In the genomic region with DNA sequence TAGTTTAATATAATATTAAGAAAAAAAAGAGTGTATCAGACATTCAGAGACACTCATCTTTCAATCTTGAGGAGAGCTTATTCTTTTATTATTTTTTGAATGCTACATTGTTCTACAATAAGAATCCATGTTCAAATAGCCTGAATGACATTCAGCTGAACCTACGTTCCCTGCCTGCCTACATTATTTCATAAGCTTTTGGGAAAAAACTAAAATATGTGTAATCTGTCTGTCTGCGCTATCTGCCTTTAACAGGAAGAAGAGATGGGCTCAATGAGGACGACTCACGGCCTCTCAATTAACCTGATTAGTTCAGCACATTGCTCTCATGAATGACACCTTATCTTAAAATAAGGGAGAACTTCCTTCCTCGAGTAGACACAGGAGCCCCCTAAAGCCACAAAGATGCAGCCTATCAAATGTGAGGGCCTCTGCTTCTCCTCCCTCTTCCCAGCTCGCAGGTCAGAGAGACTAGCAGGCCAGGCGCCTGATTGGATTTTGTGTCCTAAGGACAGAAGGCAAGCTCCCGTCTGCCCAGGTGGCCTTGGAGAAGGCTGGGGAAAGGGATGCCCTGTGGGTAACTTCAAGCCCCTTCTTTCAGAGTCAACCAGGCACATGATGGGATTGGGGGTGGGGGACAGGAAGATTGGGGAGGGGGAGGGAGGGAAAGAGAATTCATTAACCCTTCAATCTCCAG, we compare ENCODE assay signal across 10 cellular contexts. TPM values are rescaled to one million over a fixed set of nuclear protein-coding genes. Genes with fewer than 3 reads are reported as not detected.
A peak's percentile ranks its signal among the peaks of the same experiment; 100 is the strongest.
DNase-seq lines count a peak whose midpoint lies in the region; ATAC-seq and TF ChIP-seq lines count a peak whose summit lies in the region.
"Had no signal": no experiment of that assay in that cellular context is flagged by ENCODE, and none has a peak within 500 bp of the region (broad histone marks: within the 10 kb centered on the region; RNA-seq: fewer than 3 reads in every experiment).

No MANE protein-coding gene starts in this region.

- H3K27me3 ChIP-seq in Karpas-422 (ENCODE audit: low read length) (no peaks in the 10 kb centered on the region), dorsolateral prefrontal cortex (peaks cover 0 to 82% (median 42%) of the 10 kb centered on the region in 45 donors), mesendoderm (ENCODE audit: insufficient read depth, low read length, poor library complexity) (peaks cover 6% of the 10 kb centered on the region), thyroid gland (no peaks in the 10 kb centered on the region)

- no peak for TF ChIP-seq CTCF in dorsolateral prefrontal cortex (IDR thresholded peaks at IDR 0.05 in 54 of 56, conservative IDR thresholded peaks at IDR 0.05 in 2 of 56; ENCODE audit: low read depth in 1 of 56, partially characterized antibody in 56 of 56)
- TF ChIP-seq CTCF in thyroid gland (IDR thresholded peaks at IDR 0.05) = no peak
- no peak for TF ChIP-seq CTCF in CD14-positive monocyte (IDR thresholded peaks at IDR 0.05)

- H3K18ac ChIP-seq in mesendoderm (ENCODE audit: low read length) = no peak overlapping the region

- no peaks in the 10 kb centered on the region for H3K36me3 Mint-ChIP-seq in activated CD4-positive, alpha-beta T cell treated with anti-CD3 and anti-CD28 coated beads for 36 hours (ENCODE audit: low read depth)
- no peaks in the 10 kb centered on the region for H3K36me3 Mint-ChIP-seq in CD14-positive monocyte

- no peak overlapping the region for H3K23ac ChIP-seq in mesendoderm (ENCODE audit: low read length)

- no peaks in the 10 kb centered on the region for H3K9me2 ChIP-seq in Karpas-422 (replicated peaks; ENCODE audit: insufficient read depth, low read length)

- no peak overlapping the region for H2BK120ac ChIP-seq in mesendoderm (ENCODE audit: low read depth, low read length)

- no peak overlapping the region for H3K4ac ChIP-seq in mesendoderm (ENCODE audit: low read depth, low read length)

- H3K4me3 Mint-ChIP-seq in activated CD4-positive, alpha-beta T cell treated with anti-CD3 and anti-CD28 coated beads for 36 hours = no peak overlapping the region
- peak overlapping the region in 1 of 2 donors; percentile 53 for H3K4me3 Mint-ChIP-seq in CD14-positive monocyte

- H3K27ac ChIP-seq in Karpas-422 (ENCODE audit: low read length) = peak overlapping the region; percentile 98
- H3K27ac ChIP-seq in dorsolateral prefrontal cortex = peak overlapping the region in 11 of 59 donors; percentile 3 to 63 (median 21)
- H3K27ac ChIP-seq in mesendoderm (ENCODE audit: low read depth, low read length) = no peak overlapping the region
- H3K27ac ChIP-seq in thyroid gland = peak overlapping the region; percentile 10 to 37 (median 33)

- no peak for TF ChIP-seq POLR2A in thyroid gland (IDR thresholded peaks at IDR 0.05)

- WGBS in mesendoderm (ENCODE audit: extremely low coverage, insufficient coverage, low lambda C conversion rate) = no CpG with 5 or more reads among the region's 8 CpGs
- 57 to 61% methylated on average over 8 of the region's 8 CpGs for WGBS in thyroid gland, 2 donors

- peaks cover 27% of the 10 kb centered on the region for H3K27me3 Mint-ChIP-seq in activated CD4-positive, alpha-beta T cell treated with anti-CD3 and anti-CD28 coated beads for 36 hours
- H3K27me3 Mint-ChIP-seq in CD14-positive monocyte (ENCODE audit: low read depth in 3 of 3) = peaks cover 8 to 14% (median 12%) of the 10 kb centered on the region in 3 donors

- H2AK5ac ChIP-seq in mesendoderm (ENCODE audit: low read length) = no peak overlapping the region

- H3K36me3 ChIP-seq in Karpas-422 (ENCODE audit: insufficient read depth, low read length) = peaks cover 35% of the 10 kb centered on the region; the same call in 1 of the 2 replicates
- H3K36me3 ChIP-seq in mesendoderm (ENCODE audit: control insufficient read depth, insufficient read depth, low read length) = no peaks in the 10 kb centered on the region
- no peaks in the 10 kb centered on the region for H3K36me3 ChIP-seq in thyroid gland

- POLR2A ChIA-PET in activated CD4-positive, alpha-beta T cell treated with anti-CD3 and anti-CD28 coated beads for 36 hours (lab: Charles Lee) = no interaction called here

- no peak overlapping the region for H3K27ac Mint-ChIP-seq in activated CD4-positive, alpha-beta T cell treated with anti-CD3 and anti-CD28 coated beads for 36 hours
- H3K27ac Mint-ChIP-seq in CD14-positive monocyte = no peak overlapping the region

- no peaks in the 10 kb centered on the region for H3K9me3 ChIP-seq in Karpas-422 (ENCODE audit: low read length)
- H3K9me3 ChIP-seq in thyroid gland = no peaks in the 10 kb centered on the region

- intact Hi-C loops in dorsolateral prefrontal cortex (cut with DNase I) (no loop called here), thyroid gland (cut with DNase I) (no loop called here), CD14-positive monocyte (cut with micrococcal nuclease) (no loop called here)
- intact Hi-C loops in activated CD4-positive, alpha-beta T cell treated with anti-CD3 and anti-CD28 coated beads for 36 hours (cut with DNase I, micrococcal nuclease) = no loop called here

- H2BK5ac ChIP-seq in mesendoderm (ENCODE audit: low read length) = no peak overlapping the region

- no peaks in the 10 kb centered on the region for H3K9me3 Mint-ChIP-seq in activated CD4-positive, alpha-beta T cell treated with anti-CD3 and anti-CD28 coated beads for 36 hours (ENCODE audit: low read depth)
- no peaks in the 10 kb centered on the region for H3K9me3 Mint-ChIP-seq in CD14-positive monocyte

- H2BK15ac ChIP-seq in mesendoderm (replicated peaks; ENCODE audit: low read depth) = no peak overlapping the region

- peaks cover 5% of the 10 kb centered on the region for H3K4me1 Mint-ChIP-seq in activated CD4-positive, alpha-beta T cell treated with anti-CD3 and anti-CD28 coated beads for 36 hours
- H3K4me1 Mint-ChIP-seq in CD14-positive monocyte = peaks cover 1% of the 10 kb centered on the region

- H3K4me2 ChIP-seq in Karpas-422 (ENCODE audit: low read depth, low read length, poor library complexity, severe bottlenecking) = peak overlapping the region; percentile 25
- no peak overlapping the region for H3K4me2 ChIP-seq in mesendoderm (ENCODE audit: low read length)

- no peak overlapping the region for H3K9ac ChIP-seq in Karpas-422 (ENCODE audit: low read length)
- H3K9ac ChIP-seq in mesendoderm (ENCODE audit: low read length) = no peak overlapping the region

- no peak overlapping the region for H4K5ac ChIP-seq in mesendoderm (ENCODE audit: low read length)

- H4K8ac ChIP-seq in mesendoderm (ENCODE audit: low read depth, low read length) = no peak overlapping the region

- no peak overlapping the region for H2AFZ ChIP-seq in Karpas-422 (ENCODE audit: low read length)

- no peak overlapping the region for H3K4me3 ChIP-seq in Karpas-422 (ENCODE audit: low read length)
- H3K4me3 ChIP-seq in dorsolateral prefrontal cortex = peak overlapping the region in 35 of 59 donors; percentile 0 to 45 (median 22)
- no peak overlapping the region for H3K4me3 ChIP-seq in mesendoderm (ENCODE audit: low read length)
- no peak overlapping the region for H3K4me3 ChIP-seq in thyroid gland (replicated peaks in 1 of 3)

- H3K79me1 ChIP-seq in mesendoderm (ENCODE audit: low read length) = no peaks in the 10 kb centered on the region

- H4K20me1 ChIP-seq in Karpas-422 (ENCODE audit: insufficient read depth, low read depth, low read length) = no peaks in the 10 kb centered on the region; the same call in 1 of the 2 replicates

- H3K4me1 ChIP-seq in Karpas-422 (ENCODE audit: low read length) (peaks cover 100% of the 10 kb centered on the region), mesendoderm (ENCODE audit: control insufficient read depth, low read depth, low read length) (no peaks in the 10 kb centered on the region), thyroid gland (peaks cover 0 to 6% of the 10 kb centered on the region in 2 donors)

- DNase-seq in Karpas-422 = no peak
- DNase-seq in dorsolateral prefrontal cortex = peak in 1 of 10 donors; percentile 60
- peak; percentile 35 for DNase-seq in mesendoderm
- DNase-seq in thyroid gland = no peak
- DNase-seq in AG08396 (ENCODE audit: low spot score) = no peak
- no peak for DNase-seq in activated CD4-positive, alpha-beta T cell treated with anti-CD3 and anti-CD28 coated beads for 36 hours
- no peak for DNase-seq in CD14-positive monocyte (ENCODE audit: low spot score)
- DNase-seq: GF-D8, NCI-H2227 treated with DMSO at 0.1 percent for 48 hours had no signal

- ATAC-seq in activated CD4-positive, alpha-beta T cell treated with anti-CD3 and anti-CD28 coated beads for 36 hours = no peak
- ATAC-seq in HG02870 (IDR thresholded peaks at IDR 0.05; ENCODE audit: unreplicated experiment) = no peak

- CTCF ChIA-PET in activated CD4-positive, alpha-beta T cell treated with anti-CD3 and anti-CD28 coated beads for 36 hours (lab: Charles Lee) = interaction anchor here (0.7 kb wide), 1 partner anchor 123 kb away, joined by 3 read pairs; no protein-coding TSS in a partner anchor

- H3K56ac ChIP-seq in mesendoderm (ENCODE audit: low read length) = no peak overlapping the region

- H3K79me2 ChIP-seq in Karpas-422 (ENCODE audit: low read length) (peaks cover 86% of the 10 kb centered on the region), mesendoderm (ENCODE audit: control insufficient read depth, insufficient read depth, low read length) (no peaks in the 10 kb centered on the region)

RNA-seq across cellular contexts. Expression of a gene that starts 37.7 kb away (rescaled TPM):
- 93.1 and 101 TPM in 2 replicates for total RNA-seq in Karpas-422 (2014; rRNA removed; shearing (Covaris generic); ENCODE audit: low replicate concordance)
- 10 to 100 TPM in 11 of 120 experiments, 1 to 10 TPM in 109; 2.0 to 17.9 (median 5.2) TPM for total RNA-seq in dorsolateral prefrontal cortex
- 0.06 TPM for polyA plus RNA-seq in mesendoderm (2013, experiment 1 of 2)
- 0.11 TPM for polyA plus RNA-seq in mesendoderm (2013, experiment 2 of 2)
- total RNA-seq in thyroid gland = 10 to 100 TPM; 12.4 to 28.4 (median 20.6) TPM
- total RNA-seq in activated CD4-positive, alpha-beta T cell treated with anti-CD3 and anti-CD28 coated beads for 36 hours = under 1 TPM in 1 of 2 experiments, not detected in 1; 0.12 TPM
- not detected for polyA plus RNA-seq in CD14-positive monocyte

Comparison
In these comparisons a context has a peak if more than half of its experiments do, and no peak if none do; other contexts are left out.
1. H3K4me3 ChIP-seq: peak in dorsolateral prefrontal cortex (35 of 59); none in Karpas-422 (single experiment), mesendoderm (single experiment) and thyroid gland (0 of 3).